ENCODE assay signal across 1 cellular context in the genomic region with DNA sequence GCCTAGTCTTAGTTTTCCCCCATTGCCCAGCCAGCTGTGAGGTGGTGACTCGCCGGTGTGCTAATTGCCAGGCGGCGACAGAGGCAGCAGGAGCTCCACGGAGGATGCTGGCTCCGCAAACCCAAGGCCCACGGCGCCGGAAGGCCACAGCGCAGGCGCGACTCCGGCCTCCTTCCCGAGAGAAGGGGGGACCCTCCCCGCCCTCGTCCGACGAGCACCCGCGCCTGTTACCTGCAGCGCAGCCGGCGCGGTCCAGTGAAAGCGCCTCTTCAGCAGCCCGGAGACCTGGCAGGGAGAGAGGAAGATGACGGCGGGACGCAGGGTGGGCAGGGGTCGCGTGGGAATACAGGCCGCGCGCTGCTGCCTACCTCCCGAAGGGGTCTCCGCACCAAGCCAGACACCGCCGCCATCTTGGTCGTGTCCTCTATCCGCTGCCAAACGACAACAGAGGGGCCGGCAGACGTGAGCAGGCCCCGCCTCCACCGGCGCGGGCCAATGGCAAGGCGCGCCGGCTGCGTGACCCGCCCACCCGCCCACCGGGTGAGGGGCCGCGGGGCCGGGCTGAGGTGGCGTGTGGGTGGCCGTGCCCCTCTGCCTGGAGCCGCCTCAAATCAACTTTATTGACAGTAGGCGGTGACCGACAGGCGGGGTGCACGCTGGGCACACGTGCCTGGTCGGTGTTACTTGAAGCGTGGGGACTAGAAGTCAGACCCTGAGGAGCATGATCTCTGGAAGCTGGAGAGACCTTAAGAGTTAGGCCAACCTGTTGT.
TF ChIP-seq lines count a peak whose summit lies in the region.

A gene (minus strand): TSS at position 433 of the 770 bp plus-strand sequence. CDS start 23 bp downstream, at position 410.

TF ChIP-seq in K562, 482 proteins besides CTCF, POLR2A, EP300 and RAD21 (continued from another document and continues in another):
- no peak for TF ChIP-seq BMI1 (IDR thresholded peaks at IDR 0.05; ENCODE audit: low read length)
- TF ChIP-seq, protein P1, sequence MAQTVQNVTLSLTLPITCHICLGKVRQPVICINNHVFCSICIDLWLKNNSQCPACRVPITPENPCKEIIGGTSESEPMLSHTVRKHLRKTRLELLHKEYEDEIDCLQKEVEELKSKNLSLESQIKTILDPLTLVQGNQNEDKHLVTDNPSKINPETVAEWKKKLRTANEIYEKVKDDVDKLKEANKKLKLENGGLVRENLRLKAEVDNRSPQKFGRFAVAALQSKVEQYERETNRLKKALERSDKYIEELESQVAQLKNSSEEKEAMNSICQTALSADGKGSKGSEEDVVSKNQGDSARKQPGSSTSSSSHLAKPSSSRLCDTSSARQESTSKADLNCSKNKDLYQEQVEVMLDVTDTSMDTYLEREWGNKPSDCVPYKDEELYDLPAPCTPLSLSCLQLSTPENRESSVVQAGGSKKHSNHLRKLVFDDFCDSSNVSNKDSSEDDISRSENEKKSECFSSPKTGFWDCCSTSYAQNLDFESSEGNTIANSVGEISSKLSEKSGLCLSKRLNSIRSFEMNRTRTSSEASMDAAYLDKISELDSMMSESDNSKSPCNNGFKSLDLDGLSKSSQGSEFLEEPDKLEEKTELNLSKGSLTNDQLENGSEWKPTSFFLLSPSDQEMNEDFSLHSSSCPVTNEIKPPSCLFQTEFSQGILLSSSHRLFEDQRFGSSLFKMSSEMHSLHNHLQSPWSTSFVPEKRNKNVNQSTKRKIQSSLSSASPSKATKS (CRISPR knock-in tag; IDR thresholded peaks at IDR 0.05) = no peak
- TF ChIP-seq HDAC6 (IDR thresholded peaks at IDR 0.05; ENCODE audit: low read depth, low read length) = no peak
- TF ChIP-seq EGR1 (conservative IDR thresholded peaks at IDR 0.05) = peak; percentile 64
- TF ChIP-seq, protein P2, sequence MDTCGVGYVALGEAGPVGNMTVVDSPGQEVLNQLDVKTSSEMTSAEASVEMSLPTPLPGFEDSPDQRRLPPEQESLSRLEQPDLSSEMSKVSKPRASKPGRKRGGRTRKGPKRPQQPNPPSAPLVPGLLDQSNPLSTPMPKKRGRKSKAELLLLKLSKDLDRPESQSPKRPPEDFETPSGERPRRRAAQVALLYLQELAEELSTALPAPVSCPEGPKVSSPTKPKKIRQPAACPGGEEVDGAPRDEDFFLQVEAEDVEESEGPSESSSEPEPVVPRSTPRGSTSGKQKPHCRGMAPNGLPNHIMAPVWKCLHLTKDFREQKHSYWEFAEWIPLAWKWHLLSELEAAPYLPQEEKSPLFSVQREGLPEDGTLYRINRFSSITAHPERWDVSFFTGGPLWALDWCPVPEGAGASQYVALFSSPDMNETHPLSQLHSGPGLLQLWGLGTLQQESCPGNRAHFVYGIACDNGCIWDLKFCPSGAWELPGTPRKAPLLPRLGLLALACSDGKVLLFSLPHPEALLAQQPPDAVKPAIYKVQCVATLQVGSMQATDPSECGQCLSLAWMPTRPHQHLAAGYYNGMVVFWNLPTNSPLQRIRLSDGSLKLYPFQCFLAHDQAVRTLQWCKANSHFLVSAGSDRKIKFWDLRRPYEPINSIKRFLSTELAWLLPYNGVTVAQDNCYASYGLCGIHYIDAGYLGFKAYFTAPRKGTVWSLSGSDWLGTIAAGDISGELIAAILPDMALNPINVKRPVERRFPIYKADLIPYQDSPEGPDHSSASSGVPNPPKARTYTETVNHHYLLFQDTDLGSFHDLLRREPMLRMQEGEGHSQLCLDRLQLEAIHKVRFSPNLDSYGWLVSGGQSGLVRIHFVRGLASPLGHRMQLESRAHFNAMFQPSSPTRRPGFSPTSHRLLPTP (IDR thresholded peaks at IDR 0.05; ENCODE audit: borderline replicate concordance, extremely low read depth, insufficient read length) = no peak
- TF ChIP-seq C11orf30 (IDR thresholded peaks at IDR 0.05; ENCODE audit: low read depth) = peak; percentile 63
- TF ChIP-seq NFRKB (IDR thresholded peaks at IDR 0.05; ENCODE audit: low read depth) = peak; percentile 83; the same call in 1 of the 2 replicates
- TF ChIP-seq CEBPG (CRISPR knock-in tag; IDR thresholded peaks at IDR 0.05) = no peak
- TF ChIP-seq CEBPG (tag; conservative IDR thresholded peaks at IDR 0.05 in 1 of 2, IDR thresholded peaks at IDR 0.05 in 1 of 2) = no peak
- peak; percentile 85 for TF ChIP-seq EP400 (IDR thresholded peaks at IDR 0.05)
- peak; percentile 70 for TF ChIP-seq KDM5B (IDR thresholded peaks at IDR 0.05; ENCODE audit: insufficient replicate concordance, low read depth, low read length)
- no peak for TF ChIP-seq ZNF274 (IDR thresholded peaks at IDR 0.05; ENCODE audit: borderline replicate concordance, low read depth, low read length)
- no peak for TF ChIP-seq OTX1 (CRISPR knock-in tag; IDR thresholded peaks at IDR 0.05)
- TF ChIP-seq HNRNPL (IDR thresholded peaks at IDR 0.05; ENCODE audit: low read depth, low read length) = no peak
- TF ChIP-seq ZNF311 (CRISPR knock-in tag; IDR thresholded peaks at IDR 0.05) = no peak
- no peak for TF ChIP-seq BRCA1 (IDR thresholded peaks at IDR 0.05)
- no peak for TF ChIP-seq BRCA1 (CRISPR knock-in tag; IDR thresholded peaks at IDR 0.05)
- no peak for TF ChIP-seq PRMT5 (CRISPR knock-in tag; IDR thresholded peaks at IDR 0.05)
- TF ChIP-seq RB1 (IDR thresholded peaks at IDR 0.05; ENCODE audit: low read depth) = no peak
- TF ChIP-seq SIRT6 (IDR thresholded peaks at IDR 0.05; ENCODE audit: low read depth, low read length) = no peak
- no peak for TF ChIP-seq GATA2 (CRISPR knock-in tag; IDR thresholded peaks at IDR 0.05)
- TF ChIP-seq KAT7 (CRISPR knock-in tag; IDR thresholded peaks at IDR 0.05; ENCODE audit: borderline replicate concordance) = peak; percentile 87; the same call in 1 of the 2 replicates
- TF ChIP-seq, protein P3, sequence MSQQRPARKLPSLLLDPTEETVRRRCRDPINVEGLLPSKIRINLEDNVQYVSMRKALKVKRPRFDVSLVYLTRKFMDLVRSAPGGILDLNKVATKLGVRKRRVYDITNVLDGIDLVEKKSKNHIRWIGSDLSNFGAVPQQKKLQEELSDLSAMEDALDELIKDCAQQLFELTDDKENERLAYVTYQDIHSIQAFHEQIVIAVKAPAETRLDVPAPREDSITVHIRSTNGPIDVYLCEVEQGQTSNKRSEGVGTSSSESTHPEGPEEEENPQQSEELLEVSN (IDR thresholded peaks at IDR 0.05; ENCODE audit: borderline replicate concordance in 1 of 2, extremely low read depth in 1 of 2, insufficient read depth in 1 of 2, insufficient read length in 1 of 2, low read depth in 1 of 2, low read length in 1 of 2, poor library complexity in 1 of 2, severe bottlenecking in 1 of 2) = peak; percentile 72 to 89
- TF ChIP-seq TBP (optimal IDR thresholded peaks at IDR 0.05; ENCODE audit: low read depth, low read length) = peak; percentile 79
- TF ChIP-seq PHF8 (IDR thresholded peaks at IDR 0.05; ENCODE audit: borderline replicate concordance, low read length) = peak; percentile 97
- no peak for TF ChIP-seq MTA1 (IDR thresholded peaks at IDR 0.05; ENCODE audit: borderline replicate concordance)
- TF ChIP-seq, protein P4, sequence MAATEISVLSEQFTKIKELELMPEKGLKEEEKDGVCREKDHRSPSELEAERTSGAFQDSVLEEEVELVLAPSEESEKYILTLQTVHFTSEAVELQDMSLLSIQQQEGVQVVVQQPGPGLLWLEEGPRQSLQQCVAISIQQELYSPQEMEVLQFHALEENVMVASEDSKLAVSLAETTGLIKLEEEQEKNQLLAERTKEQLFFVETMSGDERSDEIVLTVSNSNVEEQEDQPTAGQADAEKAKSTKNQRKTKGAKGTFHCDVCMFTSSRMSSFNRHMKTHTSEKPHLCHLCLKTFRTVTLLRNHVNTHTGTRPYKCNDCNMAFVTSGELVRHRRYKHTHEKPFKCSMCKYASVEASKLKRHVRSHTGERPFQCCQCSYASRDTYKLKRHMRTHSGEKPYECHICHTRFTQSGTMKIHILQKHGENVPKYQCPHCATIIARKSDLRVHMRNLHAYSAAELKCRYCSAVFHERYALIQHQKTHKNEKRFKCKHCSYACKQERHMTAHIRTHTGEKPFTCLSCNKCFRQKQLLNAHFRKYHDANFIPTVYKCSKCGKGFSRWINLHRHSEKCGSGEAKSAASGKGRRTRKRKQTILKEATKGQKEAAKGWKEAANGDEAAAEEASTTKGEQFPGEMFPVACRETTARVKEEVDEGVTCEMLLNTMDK (IDR thresholded peaks at IDR 0.05; ENCODE audit: borderline replicate concordance, insufficient read depth, low read depth, low read length, poor library complexity, severe bottlenecking) = peak; percentile 3
- TF ChIP-seq ZC3H11A (IDR thresholded peaks at IDR 0.05; ENCODE audit: low read depth, low read length) = no peak
- no peak for TF ChIP-seq SOX6 (IDR thresholded peaks at IDR 0.05)
- TF ChIP-seq ZNF408 (CRISPR knock-in tag; IDR thresholded peaks at IDR 0.05; ENCODE audit: low read depth) = no peak
- TF ChIP-seq, protein P5, sequence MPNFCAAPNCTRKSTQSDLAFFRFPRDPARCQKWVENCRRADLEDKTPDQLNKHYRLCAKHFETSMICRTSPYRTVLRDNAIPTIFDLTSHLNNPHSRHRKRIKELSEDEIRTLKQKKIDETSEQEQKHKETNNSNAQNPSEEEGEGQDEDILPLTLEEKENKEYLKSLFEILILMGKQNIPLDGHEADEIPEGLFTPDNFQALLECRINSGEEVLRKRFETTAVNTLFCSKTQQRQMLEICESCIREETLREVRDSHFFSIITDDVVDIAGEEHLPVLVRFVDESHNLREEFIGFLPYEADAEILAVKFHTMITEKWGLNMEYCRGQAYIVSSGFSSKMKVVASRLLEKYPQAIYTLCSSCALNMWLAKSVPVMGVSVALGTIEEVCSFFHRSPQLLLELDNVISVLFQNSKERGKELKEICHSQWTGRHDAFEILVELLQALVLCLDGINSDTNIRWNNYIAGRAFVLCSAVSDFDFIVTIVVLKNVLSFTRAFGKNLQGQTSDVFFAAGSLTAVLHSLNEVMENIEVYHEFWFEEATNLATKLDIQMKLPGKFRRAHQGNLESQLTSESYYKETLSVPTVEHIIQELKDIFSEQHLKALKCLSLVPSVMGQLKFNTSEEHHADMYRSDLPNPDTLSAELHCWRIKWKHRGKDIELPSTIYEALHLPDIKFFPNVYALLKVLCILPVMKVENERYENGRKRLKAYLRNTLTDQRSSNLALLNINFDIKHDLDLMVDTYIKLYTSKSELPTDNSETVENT (CRISPR knock-in tag; IDR thresholded peaks at IDR 0.05) = no peak
- no peak for TF ChIP-seq ELF4 (CRISPR knock-in tag; IDR thresholded peaks at IDR 0.05)
- 0 out of 4 replicates have a peak, but pooled peaks of 1 of the 2 experiments have one; percentile 25 for TF ChIP-seq FOXA3 (CRISPR knock-in tag; conservative IDR thresholded peaks at IDR 0.05 in 1 of 2, IDR thresholded peaks at IDR 0.05 in 1 of 2)
- no peak for TF ChIP-seq STAG1 (CRISPR knock-in tag; IDR thresholded peaks at IDR 0.05; ENCODE audit: borderline replicate concordance)
- no peak for TF ChIP-seq ZNF316 (IDR thresholded peaks at IDR 0.05)
- TF ChIP-seq, protein P6, sequence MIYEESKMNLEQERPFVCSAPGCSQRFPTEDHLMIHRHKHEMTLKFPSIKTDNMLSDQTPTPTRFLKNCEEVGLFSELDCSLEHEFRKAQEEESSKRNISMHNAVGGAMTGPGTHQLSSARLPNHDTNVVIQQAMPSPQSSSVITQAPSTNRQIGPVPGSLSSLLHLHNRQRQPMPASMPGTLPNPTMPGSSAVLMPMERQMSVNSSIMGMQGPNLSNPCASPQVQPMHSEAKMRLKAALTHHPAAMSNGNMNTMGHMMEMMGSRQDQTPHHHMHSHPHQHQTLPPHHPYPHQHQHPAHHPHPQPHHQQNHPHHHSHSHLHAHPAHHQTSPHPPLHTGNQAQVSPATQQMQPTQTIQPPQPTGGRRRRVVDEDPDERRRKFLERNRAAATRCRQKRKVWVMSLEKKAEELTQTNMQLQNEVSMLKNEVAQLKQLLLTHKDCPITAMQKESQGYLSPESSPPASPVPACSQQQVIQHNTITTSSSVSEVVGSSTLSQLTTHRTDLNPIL (CRISPR knock-in tag; IDR thresholded peaks at IDR 0.05) = no peak
- TF ChIP-seq HSF4 (CRISPR knock-in tag; IDR thresholded peaks at IDR 0.05; ENCODE audit: borderline replicate concordance) = no peak
- TF ChIP-seq, protein P7, sequence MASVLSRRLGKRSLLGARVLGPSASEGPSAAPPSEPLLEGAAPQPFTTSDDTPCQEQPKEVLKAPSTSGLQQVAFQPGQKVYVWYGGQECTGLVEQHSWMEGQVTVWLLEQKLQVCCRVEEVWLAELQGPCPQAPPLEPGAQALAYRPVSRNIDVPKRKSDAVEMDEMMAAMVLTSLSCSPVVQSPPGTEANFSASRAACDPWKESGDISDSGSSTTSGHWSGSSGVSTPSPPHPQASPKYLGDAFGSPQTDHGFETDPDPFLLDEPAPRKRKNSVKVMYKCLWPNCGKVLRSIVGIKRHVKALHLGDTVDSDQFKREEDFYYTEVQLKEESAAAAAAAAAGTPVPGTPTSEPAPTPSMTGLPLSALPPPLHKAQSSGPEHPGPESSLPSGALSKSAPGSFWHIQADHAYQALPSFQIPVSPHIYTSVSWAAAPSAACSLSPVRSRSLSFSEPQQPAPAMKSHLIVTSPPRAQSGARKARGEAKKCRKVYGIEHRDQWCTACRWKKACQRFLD (CRISPR knock-in tag; IDR thresholded peaks at IDR 0.05) = peak; percentile 49; the same call in 1 of the 2 replicates
- no peak for TF ChIP-seq MEF2D (tag; conservative IDR thresholded peaks at IDR 0.05; ENCODE audit: low read depth)
- TF ChIP-seq MECOM (CRISPR knock-in tag; IDR thresholded peaks at IDR 0.05) = no peak
- TF ChIP-seq, protein P8, sequence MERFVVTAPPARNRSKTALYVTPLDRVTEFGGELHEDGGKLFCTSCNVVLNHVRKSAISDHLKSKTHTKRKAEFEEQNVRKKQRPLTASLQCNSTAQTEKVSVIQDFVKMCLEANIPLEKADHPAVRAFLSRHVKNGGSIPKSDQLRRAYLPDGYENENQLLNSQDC (CRISPR knock-in tag; IDR thresholded peaks at IDR 0.05) = no peak
- TF ChIP-seq GTF2A2 (tag; IDR thresholded peaks at IDR 0.05) = no peak
- TF ChIP-seq ETV1 (tag; conservative IDR thresholded peaks at IDR 0.05; ENCODE audit: low read depth) = no peak
- TF ChIP-seq ARNT (IDR thresholded peaks at IDR 0.05) = no peak
- no peak for TF ChIP-seq ZNF134 (CRISPR knock-in tag; conservative IDR thresholded peaks at IDR 0.05)
- TF ChIP-seq PCBP2 (IDR thresholded peaks at IDR 0.05; ENCODE audit: low read depth, low read length, poor library complexity, severe bottlenecking) = no peak
- TF ChIP-seq TGIF2 (CRISPR knock-in tag; IDR thresholded peaks at IDR 0.05) = no peak
- TF ChIP-seq, protein P9, sequence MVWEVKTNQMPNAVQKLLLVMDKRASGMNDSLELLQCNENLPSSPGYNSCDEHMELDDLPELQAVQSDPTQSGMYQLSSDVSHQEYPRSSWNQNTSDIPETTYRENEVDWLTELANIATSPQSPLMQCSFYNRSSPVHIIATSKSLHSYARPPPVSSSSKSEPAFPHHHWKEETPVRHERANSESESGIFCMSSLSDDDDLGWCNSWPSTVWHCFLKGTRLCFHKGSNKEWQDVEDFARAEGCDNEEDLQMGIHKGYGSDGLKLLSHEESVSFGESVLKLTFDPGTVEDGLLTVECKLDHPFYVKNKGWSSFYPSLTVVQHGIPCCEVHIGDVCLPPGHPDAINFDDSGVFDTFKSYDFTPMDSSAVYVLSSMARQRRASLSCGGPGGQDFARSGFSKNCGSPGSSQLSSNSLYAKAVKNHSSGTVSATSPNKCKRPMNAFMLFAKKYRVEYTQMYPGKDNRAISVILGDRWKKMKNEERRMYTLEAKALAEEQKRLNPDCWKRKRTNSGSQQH (CRISPR knock-in tag; IDR thresholded peaks at IDR 0.05) = no peak
